Comparison of ENCODE assay signal across 12 cellular contexts in genomic region chr2:160402997-160403979, GRCh38.
DNase-seq lines count a peak whose midpoint lies in the region; ATAC-seq, FAIRE-seq and TF ChIP-seq lines count a peak whose summit lies in the region.
"Had no signal": no experiment of that assay in that cellular context is flagged by ENCODE, and none has a peak within 500 bp of the region (broad histone marks: within the 10 kb centered on the region; RNA-seq: fewer than 3 reads in every experiment).

No MANE protein-coding gene starts in this region.

- TF ChIP-seq POLR2A in body of pancreas (IDR thresholded peaks at IDR 0.05): no peak

- peaks cover 4% of the 10 kb centered on the region for H3K4me1 ChIP-seq in body of pancreas
- H3K4me1 ChIP-seq: colonic mucosa had no signal

- H3K4me3 Mint-ChIP-seq in progenitor cell of endocrine pancreas (ENCODE audit: low read depth): no peak overlapping the region
- H3K4me3 Mint-ChIP-seq: activated B cell treated with CpG ODN at 0.5 μM for 24 hours had no signal

- H3K27me3 ChIP-seq in brain microvascular endothelial cell (replicated peaks) (no peaks in the 10 kb centered on the region), body of pancreas (no peaks in the 10 kb centered on the region)

- H3K9me3 Mint-ChIP-seq in progenitor cell of endocrine pancreas (ENCODE audit: low read depth): no peaks in the 10 kb centered on the region
- H3K9me3 Mint-ChIP-seq: activated B cell treated with CpG ODN at 0.5 μM for 24 hours had no signal

- H3K36me3 ChIP-seq in brain microvascular endothelial cell (replicated peaks) (no peaks in the 10 kb centered on the region), body of pancreas (replicated peaks in 1 of 2; ENCODE audit: insufficient read depth in 1 of 2, low read depth in 2 of 2) (no peaks in the 10 kb centered on the region)
- H3K36me3 ChIP-seq: colonic mucosa had no signal

- in situ Hi-C loops in brain microvascular endothelial cell (cut with HindIII; ENCODE audit: low pct_ligation_motif_present, low sequenced_read_pairs): no loop called here

- H3K27ac ChIP-seq in brain microvascular endothelial cell (no peak overlapping the region), body of pancreas (no peak overlapping the region)
- H3K27ac ChIP-seq: colonic mucosa, HL-60 had no signal

- 71 to 78% methylated on average over 5 of the region's 5 CpGs for WGBS in body of pancreas, 2 donors

- DNase-seq in DMS53 (lab: John Stamatoyannopoulos, UW) (peak; percentile 42), NCI-H226 (peak; percentile 70), epithelial cell of proximal tubule (ENCODE audit: low read depth) (peak; percentile 63), progenitor cell of endocrine pancreas (ENCODE audit: low spot score, unreplicated experiment) (no peak), brain microvascular endothelial cell (no peak), RCC 7860 (ENCODE audit: low spot score) (no peak), body of pancreas (no peak)
- DNase-seq: activated B cell treated with CpG ODN at 0.5 μM for 24 hours, colonic mucosa, NCI-H524 treated with DMSO at 0.1 percent for 48 hours had no signal

- ATAC-seq in body of pancreas (no peak), HG03139 (IDR thresholded peaks at IDR 0.05; ENCODE audit: unreplicated experiment) (no peak)

- H3K4me1 Mint-ChIP-seq in progenitor cell of endocrine pancreas (ENCODE audit: low read depth): peaks cover 43% of the 10 kb centered on the region

- H3K9me3 ChIP-seq in body of pancreas: no peaks in the 10 kb centered on the region
- H3K9me3 ChIP-seq: colonic mucosa had no signal

- intact Hi-C loops in body of pancreas (cut with DNase I): no loop called here

- H3K4me3 ChIP-seq in epithelial cell of proximal tubule (ENCODE audit: low read depth, low read length) (peak overlapping the region; percentile 5), brain microvascular endothelial cell (ENCODE audit: low read depth, low read length) (no peak overlapping the region), body of pancreas (no peak overlapping the region)
- H3K4me3 ChIP-seq: colonic mucosa had no signal

- no peaks in the 10 kb centered on the region for H3K36me3 Mint-ChIP-seq in progenitor cell of endocrine pancreas (ENCODE audit: insufficient read depth)

- FAIRE-seq in RCC 7860 (lab: Jason Lieb, UNC): no peak

- peak overlapping the region; percentile 52 for H3K27ac Mint-ChIP-seq in progenitor cell of endocrine pancreas
- H3K27ac Mint-ChIP-seq: activated B cell treated with CpG ODN at 0.5 μM for 24 hours had no signal

- TF ChIP-seq CTCF in epithelial cell of proximal tubule (conservative IDR thresholded peaks at IDR 0.05; ENCODE audit: low read depth, low read length) (no peak), progenitor cell of endocrine pancreas (IDR thresholded peaks at IDR 0.05; ENCODE audit: unreplicated experiment) (no peak), brain microvascular endothelial cell (IDR thresholded peaks at IDR 0.05; ENCODE audit: low read depth, low read length, missing control alignments) (no peak), body of pancreas (IDR thresholded peaks at IDR 0.05) (no peak)

- peaks cover 3% of the 10 kb centered on the region for H3K27me3 Mint-ChIP-seq in progenitor cell of endocrine pancreas
- H3K27me3 Mint-ChIP-seq: activated B cell treated with CpG ODN at 0.5 μM for 24 hours had no signal

Comparison
In these comparisons a context has a peak if more than half of its experiments do, and no peak if none do; other contexts are left out.
1. DNase-seq: peak in DMS53 (single experiment), NCI-H226 (single experiment) and epithelial cell of proximal tubule (single experiment); none in progenitor cell of endocrine pancreas (single experiment), brain microvascular endothelial cell (single experiment), RCC 7860 (single experiment) and body of pancreas (0 of 4).